18 cellular contexts compared by ENCODE assay signal in the genomic region with DNA sequence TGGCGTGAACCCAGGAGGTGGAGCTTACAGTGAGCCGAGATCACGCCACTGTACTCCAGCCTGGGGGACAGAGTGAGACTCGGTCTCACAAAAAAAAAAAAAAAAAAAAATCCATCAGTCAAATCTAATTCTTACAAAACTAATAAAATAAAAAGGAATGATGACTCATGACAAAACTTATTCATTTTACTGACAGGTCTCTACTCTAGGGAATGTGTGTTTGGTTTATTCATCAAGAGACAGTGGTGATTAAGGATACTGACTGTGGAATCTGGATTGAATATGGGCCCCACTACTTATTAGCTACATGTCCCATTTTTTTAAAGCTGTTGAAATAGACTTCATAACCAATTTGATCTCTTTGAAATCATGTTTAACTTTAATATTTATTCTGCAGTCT. TPM values are rescaled to one million over a fixed set of nuclear protein-coding genes. Genes with fewer than 3 reads are reported as not detected.
A peak's percentile ranks its signal among the peaks of the same experiment; 100 is the strongest.
DNase-seq lines count a peak whose midpoint lies in the region; ATAC-seq, FAIRE-seq and TF ChIP-seq lines count a peak whose summit lies in the region.
"Had no signal": no experiment of that assay in that cellular context is flagged by ENCODE, and none has a peak within 500 bp of the region (broad histone marks: within the 10 kb centered on the region; RNA-seq: fewer than 3 reads in every experiment).

No MANE protein-coding gene starts in this region.

- no peak overlapping the region for H3K4me3 Mint-ChIP-seq in stimulated activated naive B cell treated with anti-CD40 and anti-IgM and Interleukin-4, amounts not matched to agents 10 μg/mL and 1 μg/mL and 100 μg/mL, for 72 hours
- H3K4me3 Mint-ChIP-seq in CD14-positive monocyte, result no peak overlapping the region
- H3K4me3 Mint-ChIP-seq: CD8-positive, alpha-beta T cell; H9 had no signal

- no TSS peak for BruUV-seq in HepG2 (replicated peaks; lab: Mats Ljungman, UMichigan)

- no peaks in the 10 kb centered on the region for H3K36me3 Mint-ChIP-seq in stimulated activated naive B cell treated with anti-CD40 and anti-IgM and Interleukin-4, amounts not matched to agents 10 μg/mL and 1 μg/mL and 100 μg/mL, for 72 hours
- H3K36me3 Mint-ChIP-seq in CD14-positive monocyte, result no peaks in the 10 kb centered on the region
- H3K36me3 Mint-ChIP-seq: CD8-positive, alpha-beta T cell had no signal

- 97% methylated on average over 4 of the region's 4 CpGs for WGBS in HepG2 (ENCODE audit: low lambda C conversion rate)
- WGBS in right lobe of liver (ENCODE audit: insufficient coverage, low coverage, low lambda C conversion rate, missing lambda C conversion rate), result 80% methylated on average over 1 of the region's 4 CpGs

- no peaks in the 10 kb centered on the region for H3K4me1 Mint-ChIP-seq in stimulated activated naive B cell treated with anti-CD40 and anti-IgM and Interleukin-4, amounts not matched to agents 10 μg/mL and 1 μg/mL and 100 μg/mL, for 72 hours
- no peaks in the 10 kb centered on the region for H3K4me1 Mint-ChIP-seq in CD14-positive monocyte
- H3K4me1 Mint-ChIP-seq: H9 had no signal

- no peak for FAIRE-seq in HepG2 (lab: Jason Lieb, UNC)
- FAIRE-seq: GM12891, GM19239, H1 had no signal

- intact Hi-C loops in HepG2 (cut with micrococcal nuclease; ENCODE audit: unreplicated experiment), result no loop called here
- intact Hi-C loops in right lobe of liver (cut with DNase I), result no loop called here
- intact Hi-C loops in CD14-positive monocyte (cut with micrococcal nuclease), result no loop called here

- TF ChIP-seq EP300 in HepG2 (IDR thresholded peaks at IDR 0.05; ENCODE audit: low read depth in 2 of 2, low read length in 2 of 2) (no peak), HepG2 (CRISPR knock-in tag; IDR thresholded peaks at IDR 0.05; ENCODE audit: borderline replicate concordance) (no peak)

- no peaks in the 10 kb centered on the region for H3K9me3 ChIP-seq in HepG2 (ENCODE audit: low read length)
- H3K9me3 ChIP-seq in right lobe of liver, result no peaks in the 10 kb centered on the region

- H3K27ac ChIP-seq in HepG2 (ENCODE audit: extremely low read length, insufficient read depth, low read length) (no peak overlapping the region), right lobe of liver (no peak overlapping the region), foreskin keratinocyte (no peak overlapping the region)
- H3K27ac ChIP-seq: C4-2B had no signal

- H3K9ac ChIP-seq in HepG2 (ENCODE audit: insufficient read depth, low read depth, low read length), result no peak overlapping the region

- POLR2A ChIA-PET in HepG2 (lab: Yijun Ruan, JAX), result no interaction called here

- ATAC-seq in HepG2 (no peak), right lobe of liver (no peak), foreskin keratinocyte (peak; percentile 39)
- ATAC-seq in stimulated activated naive B cell treated with anti-CD40 and anti-IgM and Interleukin-4, amounts not matched to agents 10 μg/mL and 1 μg/mL and 100 μg/mL, for 72 hours (replicated peaks), result no peak
- ATAC-seq: CD8-positive, alpha-beta T cell had no signal

- no peak overlapping the region for H3K4me2 ChIP-seq in HepG2 (ENCODE audit: low read depth, low read length)

- TF ChIP-seq RAD21 in HepG2 (CRISPR knock-in tag; IDR thresholded peaks at IDR 0.05), result no peak

- H4K20me1 ChIP-seq in HepG2 (ENCODE audit: insufficient read depth, low read length), result no peaks in the 10 kb centered on the region

- TF ChIP-seq POLR2A in HepG2 (IDR thresholded peaks at IDR 0.05; ENCODE audit: insufficient read depth in 1 of 2, low read depth in 2 of 2, low read length in 2 of 2) (no peak), right lobe of liver (IDR thresholded peaks at IDR 0.05) (no peak)

- H3K27me3 Mint-ChIP-seq in stimulated activated naive B cell treated with anti-CD40 and anti-IgM and Interleukin-4, amounts not matched to agents 10 μg/mL and 1 μg/mL and 100 μg/mL, for 72 hours, result peaks cover 0 to 20% of the 10 kb centered on the region in 2 donors
- peaks cover 6 to 8% (median 7%) of the 10 kb centered on the region in 3 donors for H3K27me3 Mint-ChIP-seq in CD14-positive monocyte (ENCODE audit: low read depth in 3 of 3)

- no peaks in the 10 kb centered on the region for H3K4me1 ChIP-seq in HepG2 (ENCODE audit: insufficient read depth, low read length)
- H3K4me1 ChIP-seq in right lobe of liver, result no peaks in the 10 kb centered on the region
- no peaks in the 10 kb centered on the region for H3K4me1 ChIP-seq in foreskin keratinocyte

- CTCF ChIA-PET in HepG2 (lab: Yijun Ruan, JAX; ENCODE audit: low intra/inter-chr PET ratio, low total read pairs), result no interaction called here

- H3K36me3 ChIP-seq in HepG2 (replicated peaks in 1 of 2; ENCODE audit: control insufficient read depth in 1 of 2, insufficient read depth in 2 of 2, low read length in 2 of 2) (peaks cover 9 to 77% of the 10 kb centered on the region in 2 experiments), right lobe of liver (peaks cover 0 to 92% (median 32%) of the 10 kb centered on the region in 4 donors)

- H2AFZ ChIP-seq in HepG2 (ENCODE audit: low read length), result no peak overlapping the region

- H3K9me3 Mint-ChIP-seq in stimulated activated naive B cell treated with anti-CD40 and anti-IgM and Interleukin-4, amounts not matched to agents 10 μg/mL and 1 μg/mL and 100 μg/mL, for 72 hours, result peaks cover 0 to 2% of the 10 kb centered on the region in 2 donors
- peaks cover 0 to 2% (median 0%) of the 10 kb centered on the region in 7 donors for H3K9me3 Mint-ChIP-seq in CD14-positive monocyte
- H3K9me3 Mint-ChIP-seq: CD8-positive, alpha-beta T cell; H9 had no signal

- DNase-seq in HepG2 (ENCODE audit: low spot score) (no peak), right lobe of liver (no peak), M059J (ENCODE audit: low read depth) (peak; percentile 54), foreskin keratinocyte (peak in 1 of 2 donors; percentile 12), CD14-positive monocyte (ENCODE audit: low spot score) (no peak), NCI-H146 (lab: John Stamatoyannopoulos, UW) (no peak)
- no peak for DNase-seq in stimulated activated naive B cell treated with anti-CD40 and anti-IgM and Interleukin-4, amounts not matched to agents 10 μg/mL and 1 μg/mL and 100 μg/mL, for 72 hours
- DNase-seq: 8988T; AML-193; Calu3; CD8-positive, alpha-beta T cell; DMS79 treated with DMSO at 0.1 percent for 48 hours; EL; H9 had no signal

- H3K27me3 ChIP-seq in HepG2 (ENCODE audit: control insufficient read depth in 1 of 2, insufficient read depth in 2 of 2, low read length in 2 of 2) (no peaks in the 10 kb centered on the region), right lobe of liver (no peaks in the 10 kb centered on the region), foreskin keratinocyte (no peaks in the 10 kb centered on the region)

- in situ Hi-C loops in HepG2 (cut with HindIII; ENCODE audit: extremely low pct_ligation_motif_present, low pct_unique_long_range_greater_than_20kb), result no loop called here

- no peak overlapping the region for H3K27ac Mint-ChIP-seq in stimulated activated naive B cell treated with anti-CD40 and anti-IgM and Interleukin-4, amounts not matched to agents 10 μg/mL and 1 μg/mL and 100 μg/mL, for 72 hours
- H3K27ac Mint-ChIP-seq in CD14-positive monocyte, result no peak overlapping the region
- H3K27ac Mint-ChIP-seq: CD8-positive, alpha-beta T cell; H9 had no signal

- no peak for TF ChIP-seq CTCF in HepG2 (CRISPR knock-in tag; IDR thresholded peaks at IDR 0.05)
- no peak for TF ChIP-seq CTCF in right lobe of liver (IDR thresholded peaks at IDR 0.05)
- no peak for TF ChIP-seq CTCF in foreskin keratinocyte (conservative IDR thresholded peaks at IDR 0.05)
- no peak for TF ChIP-seq CTCF in CD14-positive monocyte (IDR thresholded peaks at IDR 0.05)

- no peaks in the 10 kb centered on the region for H3K79me2 ChIP-seq in HepG2 (ENCODE audit: insufficient read depth, low read length)

- H3K4me3 ChIP-seq in HepG2 (replicated peaks in 1 of 3; ENCODE audit: insufficient read depth in 1 of 3, low read depth in 2 of 3, low read length in 3 of 3) (no peak overlapping the region), right lobe of liver (no peak overlapping the region)

TF ChIP-seq in HepG2, 621 proteins besides CTCF, POLR2A, EP300 and RAD21:
- peak; percentile 7 to 34; a peak in 2 of 4 replicates for TF ChIP-seq MAFK (conservative IDR thresholded peaks at IDR 0.05 in 1 of 2, IDR thresholded peaks at IDR 0.05 in 1 of 2; ENCODE audit: low read length in 2 of 2)
- TF ChIP-seq RFXAP (CRISPR knock-in tag; IDR thresholded peaks at IDR 0.05; ENCODE audit: borderline replicate concordance), result no peak
TF ChIP-seq in HepG2: peak in this region for 1.

RNA-seq across cellular contexts. Expression of a gene that starts 29.3 kb away (rescaled TPM):
- total RNA-seq in HepG2 (2016; rRNA removed; fragmentation: Illumina TruSeq; extraction: Trizol) (20.8 and 21.3 TPM in 2 replicates), right lobe of liver (1 to 10 TPM; 1.2 to 9.4 (median 2.8) TPM), foreskin keratinocyte (9.5 and 11.7 TPM in 2 replicates)
- total RNA-seq in HepG2 (2016; cell fraction: cytosol; rRNA removed; fragmentation: Illumina TruSeq; extraction: Trizol; ENCODE audit: low read depth), result 15.7 and 18.4 TPM in 2 replicates
- 18.5 and 21.5 TPM in 2 replicates for total RNA-seq in HepG2 (2016; cell fraction: insoluble cytoplasmic fraction; rRNA removed; fragmentation: Illumina TruSeq; extraction: Trizol)
- 12.0 and 13.0 TPM in 2 replicates for total RNA-seq in HepG2 (2016; cell fraction: membrane; rRNA removed; fragmentation: Illumina TruSeq; extraction: Trizol)
- 26.1 and 29.7 TPM in 2 replicates for total RNA-seq in HepG2 (2016; cell fraction: nucleus; rRNA removed; fragmentation: Illumina TruSeq; extraction: Trizol)
- polyA plus RNA-seq in HepG2 (2011; rRNA removed) (3.3 and 7.0 TPM in 2 replicates), foreskin keratinocyte (1.0 and 1.7 TPM in 2 replicates), CD14-positive monocyte (1 to 10 TPM in 1 of 2 donors, under 1 TPM in 1; 0.53 to 1.6 TPM)
- polyA plus RNA-seq in HepG2 (2011; cell fraction: cytosol; rRNA removed), result 1.7 and 1.9 TPM in 2 replicates
- 5.8 and 8.2 TPM in 2 replicates for polyA plus RNA-seq in HepG2 (2011; cell fraction: nucleus; rRNA removed)
- polyA plus RNA-seq in HepG2 (2012), result 6.0 and 9.9 TPM in 2 replicates
- 0.41 and 0.60 TPM in 2 replicates for polyA plus RNA-seq in HepG2 (2016; cell fraction: cytosol; fragmentation: Illumina TruSeq; extraction: Trizol; ENCODE audit: low read depth)
- 12.3 and 13.2 TPM in 2 replicates for polyA plus RNA-seq in HepG2 (2016; cell fraction: insoluble cytoplasmic fraction; fragmentation: Illumina TruSeq; extraction: Trizol; ENCODE audit: low read depth)
- 1.6 and 2.2 TPM in 2 replicates for polyA plus RNA-seq in HepG2 (2016; cell fraction: membrane; fragmentation: Illumina TruSeq; extraction: Trizol; ENCODE audit: low read depth)
- 21.7 and 23.3 TPM in 2 replicates for polyA plus RNA-seq in HepG2 (2016; cell fraction: nucleus; fragmentation: Illumina TruSeq; extraction: Trizol; ENCODE audit: insufficient read depth, low read depth)
- 2.2 and 9.8 TPM in 2 replicates for polyA minus RNA-seq in HepG2 (2011; rRNA and poly(A)+ RNA removed; ENCODE audit: low replicate concordance)
- 11.0 TPM in 2 replicates for polyA minus RNA-seq in HepG2 (2011; cell fraction: cytosol; rRNA and poly(A)+ RNA removed)
- polyA minus RNA-seq in HepG2 (2011; cell fraction: nucleus; rRNA and poly(A)+ RNA removed), result 52.0 and 64.4 TPM in 2 replicates
- total RNA-seq in M059J (2014; rRNA removed; shearing (Covaris generic)), result 32.8 and 38.6 TPM in 2 replicates
- total RNA-seq: CD8-positive, alpha-beta T cell had no signal
